In genomic region chr14:51443195-51444018, GRCh38 we compare ENCODE assay signal across 18 cellular contexts.
DNase-seq lines count a peak whose midpoint lies in the region; ATAC-seq and TF ChIP-seq lines count a peak whose summit lies in the region.
"Had no signal": no experiment of that assay in that cellular context is flagged by ENCODE, and none has a peak within 500 bp of the region (broad histone marks: within the 10 kb centered on the region; RNA-seq: fewer than 3 reads in every experiment).

No MANE protein-coding gene starts in this region.

- H3K36me3 Mint-ChIP-seq in GM23338 (ENCODE audit: low read depth): no peaks in the 10 kb centered on the region
- H3K36me3 Mint-ChIP-seq: activated naive CD8-positive, alpha-beta T cell treated with anti-CD3 and anti-CD28 coated beads, Interleukin-2, amount 10 ng/mL, durations not matched to agents 7 days and 5 days had no signal

- TSS peak; percentile 35 for BruUV-seq in mammary epithelial cell (replicated peaks; lab: Mats Ljungman, UMichigan)

- intact Hi-C loops in mammary epithelial cell (cut with micrococcal nuclease) (loop anchor here (2.0 kb wide), 2 partner anchors 15 to 89 kb away; no protein-coding TSS in a partner anchor), upper lobe of right lung (cut with DNase I) (no loop called here)

- H3K9me2 ChIP-seq in GM23338 (ENCODE audit: insufficient read depth): peaks cover 11% of the 10 kb centered on the region; the same call in 1 of the 2 replicates

- H3K4me1 ChIP-seq in mammary epithelial cell (ENCODE audit: insufficient read depth, low read length): peaks cover 44% of the 10 kb centered on the region
- peaks cover 5% of the 10 kb centered on the region for H3K4me1 ChIP-seq in mesenchymal stem cell (ENCODE audit: control insufficient read depth, insufficient read depth, low read depth, low read length)
- peaks cover 10% of the 10 kb centered on the region; the same call in 1 of the 2 replicates for H3K4me1 ChIP-seq in GM23338 (ENCODE audit: insufficient read depth)
- peaks cover 5% of the 10 kb centered on the region for H3K4me1 ChIP-seq in upper lobe of right lung
- H3K4me1 ChIP-seq: colonic mucosa had no signal

- H3K4me3 Mint-ChIP-seq in GM23338: no peak overlapping the region
- H3K4me3 Mint-ChIP-seq: activated CD4-positive, alpha-beta T cell treated with anti-CD3 and anti-CD28 coated beads, Interleukin-2, amount 10 ng/mL, durations not matched to agents 24 days and 14 days; activated naive CD8-positive, alpha-beta T cell treated with anti-CD3 and anti-CD28 coated beads, Interleukin-2, amount 10 ng/mL, durations not matched to agents 7 days and 5 days; activated T-cell treated with anti-CD3 and anti-CD28 coated beads, Interleukin-2, amount 50 U/mL, for 4 hours; H9 had no signal

- TF ChIP-seq CTCF in mammary epithelial cell (conservative IDR thresholded peaks at IDR 0.05 in 1 of 2, IDR thresholded peaks at IDR 0.05 in 1 of 2; ENCODE audit: extremely low read depth in 1 of 2, insufficient read depth in 1 of 2, low read depth in 1 of 2, low read length in 2 of 2) (no peak), GM23338 (conservative IDR thresholded peaks at IDR 0.05; ENCODE audit: low read depth in 2 of 2) (no peak), upper lobe of right lung (IDR thresholded peaks at IDR 0.05) (no peak)

- H2BK5ac ChIP-seq in mesenchymal stem cell (ENCODE audit: low read depth, low read length, poor library complexity, severe bottlenecking): peak overlapping the region; percentile 69

- peak overlapping the region; percentile 89 to 91 for H3K18ac ChIP-seq in mesenchymal stem cell (ENCODE audit: low read depth in 1 of 2, low read length in 2 of 2)

- peak overlapping the region; percentile 91 for H2AK5ac ChIP-seq in mesenchymal stem cell (ENCODE audit: low read length, severe bottlenecking)

- peak overlapping the region; percentile 83 to 88 for H3K4ac ChIP-seq in mesenchymal stem cell (ENCODE audit: low read depth in 1 of 2, low read length in 2 of 2)

- H3K9me3 Mint-ChIP-seq in GM23338: no peaks in the 10 kb centered on the region
- H3K9me3 Mint-ChIP-seq: activated CD4-positive, alpha-beta T cell treated with anti-CD3 and anti-CD28 coated beads, Interleukin-2, amount 10 ng/mL, durations not matched to agents 24 days and 14 days; activated naive CD8-positive, alpha-beta T cell treated with anti-CD3 and anti-CD28 coated beads, Interleukin-2, amount 10 ng/mL, durations not matched to agents 7 days and 5 days; activated T-cell treated with anti-CD3 and anti-CD28 coated beads, Interleukin-2, amount 50 U/mL, for 4 hours; H9 had no signal

- peak overlapping the region; percentile 90 to 97 for H2BK12ac ChIP-seq in mesenchymal stem cell (ENCODE audit: low read length in 2 of 2)

- no peaks in the 10 kb centered on the region for H3K36me3 ChIP-seq in mammary epithelial cell (ENCODE audit: insufficient read depth, low read length)
- H3K36me3 ChIP-seq in mesenchymal stem cell (ENCODE audit: control insufficient read depth in 1 of 2, insufficient read depth in 2 of 2, low read depth in 1 of 2, low read length in 2 of 2): no peaks in the 10 kb centered on the region
- no peaks in the 10 kb centered on the region for H3K36me3 ChIP-seq in GM23338 (ENCODE audit: insufficient read depth)
- no peaks in the 10 kb centered on the region for H3K36me3 ChIP-seq in upper lobe of right lung
- H3K36me3 ChIP-seq: colonic mucosa had no signal

- H3K27me3 ChIP-seq in mammary epithelial cell (ENCODE audit: insufficient read depth, low read length): no peaks in the 10 kb centered on the region
- H3K27me3 ChIP-seq in mesenchymal stem cell (ENCODE audit: control insufficient read depth in 1 of 2, insufficient read depth in 1 of 2, low read length in 2 of 2): no peaks in the 10 kb centered on the region
- no peaks in the 10 kb centered on the region for H3K27me3 ChIP-seq in GM23338 (ENCODE audit: insufficient read depth)
- H3K27me3 ChIP-seq in upper lobe of right lung: no peaks in the 10 kb centered on the region
- H3K27me3 ChIP-seq: colonic mucosa had no signal

- peaks cover 2% of the 10 kb centered on the region for H3K79me1 ChIP-seq in mesenchymal stem cell (replicated peaks; ENCODE audit: low read length, poor library complexity, severe bottlenecking)

- H3K4me3 ChIP-seq in mammary epithelial cell (replicated peaks in 1 of 3; ENCODE audit: insufficient read depth in 1 of 3, low read depth in 2 of 3, low read length in 3 of 3) (no peak overlapping the region), mesenchymal stem cell (ENCODE audit: insufficient read depth in 1 of 2, low read depth in 1 of 2, low read length in 2 of 2) (no peak overlapping the region), GM23338 (no peak overlapping the region), upper lobe of right lung (no peak overlapping the region)
- H3K4me3 ChIP-seq: colonic mucosa, skin epidermis had no signal

- CTCF ChIA-PET in mammary epithelial cell (lab: Charles Lee; ENCODE audit: low non-redundant PET): interaction anchor here (0.6 to 0.7 kb wide), 3 partner anchors 52 to 615 kb away, joined by 3 to 4 read pairs (median 3); no protein-coding TSS in a partner anchor

- H3K23ac ChIP-seq in mesenchymal stem cell (ENCODE audit: low read length in 2 of 2): peak overlapping the region; percentile 37 to 83

- H3K27ac ChIP-seq in mammary epithelial cell (ENCODE audit: insufficient read depth, low read depth, low read length) (peak overlapping the region; percentile 89), mesenchymal stem cell (ENCODE audit: low read length, poor library complexity, severe bottlenecking) (peak overlapping the region; percentile 93), GM23338 (ENCODE audit: low read depth) (no peak overlapping the region), upper lobe of right lung (no peak overlapping the region)
- H3K27ac ChIP-seq: colonic mucosa, KMS-11 had no signal

- H3K14ac ChIP-seq in mesenchymal stem cell (ENCODE audit: low read length in 2 of 2): no peak overlapping the region

- H2BK120ac ChIP-seq in mesenchymal stem cell (ENCODE audit: low read depth, low read length): peak overlapping the region; percentile 91

- DNase-seq in AG08395 (ENCODE audit: low spot score) (peak; percentile 13), NCI-H1694 treated with DMSO at 0.1 percent for 48 hours (lab: John Stamatoyannopoulos, UW) (peak; percentile 89), mammary epithelial cell (no peak), mesenchymal stem cell (no peak), NCI-H2227 treated with DMSO at 0.1 percent for 48 hours (lab: John Stamatoyannopoulos, UW) (no peak), GM23338 (ENCODE audit: low spot score) (no peak), upper lobe of right lung (no peak)
- DNase-seq: activated CD4-positive, alpha-beta T cell treated with anti-CD3 and anti-CD28 coated beads, Interleukin-2, amount 10 ng/mL, durations not matched to agents 24 days and 14 days; activated naive CD8-positive, alpha-beta T cell treated with anti-CD3 and anti-CD28 coated beads, Interleukin-2, amount 10 ng/mL, durations not matched to agents 7 days and 5 days; activated T-cell treated with anti-CD3 and anti-CD28 coated beads, Interleukin-2, amount 50 U/mL, for 4 hours; colonic mucosa; H9; NCI-H69; stimulated activated naive CD4-positive, alpha-beta T cell; T-helper 9 cell had no signal

- no peaks in the 10 kb centered on the region for H4K20me1 ChIP-seq in mammary epithelial cell (ENCODE audit: insufficient read depth, low read length)
- H4K20me1 ChIP-seq in GM23338 (replicated peaks; ENCODE audit: insufficient read depth): no peaks in the 10 kb centered on the region; the same call in 1 of the 2 replicates

- 76% methylated on average over 4 of the region's 5 CpGs for WGBS in mammary epithelial cell (ENCODE audit: low coverage, missing lambda C conversion rate)
- WGBS in mesenchymal stem cell: 64% methylated on average over 5 of the region's 5 CpGs

- H4K91ac ChIP-seq in mesenchymal stem cell (ENCODE audit: low read length): peak overlapping the region; percentile 82

- no peak for ATAC-seq in GM19463 (IDR thresholded peaks at IDR 0.05; ENCODE audit: unreplicated experiment)
- no peak for ATAC-seq in GM23338
- no peak for ATAC-seq in upper lobe of right lung
- ATAC-seq: activated T-cell treated with anti-CD3 and anti-CD28 coated beads, Interleukin-2, amount 50 U/mL, for 4 hours had no signal

- no peak overlapping the region for H3K27ac Mint-ChIP-seq in GM23338
- H3K27ac Mint-ChIP-seq: activated CD4-positive, alpha-beta T cell treated with anti-CD3 and anti-CD28 coated beads, Interleukin-2, amount 10 ng/mL, durations not matched to agents 24 days and 14 days; activated naive CD8-positive, alpha-beta T cell treated with anti-CD3 and anti-CD28 coated beads, Interleukin-2, amount 10 ng/mL, durations not matched to agents 7 days and 5 days; H9 had no signal

- no peaks in the 10 kb centered on the region for H3F3A ChIP-seq in GM23338 (replicated peaks; ENCODE audit: low read depth)

- H3K4me2 ChIP-seq in mammary epithelial cell (ENCODE audit: insufficient read depth, low read depth, low read length) (peak overlapping the region; percentile 6), mesenchymal stem cell (ENCODE audit: low read length, poor library complexity, severe bottlenecking) (no peak overlapping the region), GM23338 (no peak overlapping the region)
- H3K4me2 ChIP-seq: KMS-11 had no signal

- H3K9me3 ChIP-seq in mammary epithelial cell (replicated peaks; ENCODE audit: insufficient read depth, low read length) (no peaks in the 10 kb centered on the region), mesenchymal stem cell (ENCODE audit: control insufficient read depth, low read length) (no peaks in the 10 kb centered on the region), upper lobe of right lung (no peaks in the 10 kb centered on the region)
- H3K9me3 ChIP-seq: colonic mucosa had no signal

- peak overlapping the region; percentile 73 for H4K8ac ChIP-seq in mesenchymal stem cell (ENCODE audit: low read length)

- H3K9ac ChIP-seq in mammary epithelial cell (ENCODE audit: insufficient read depth, low read length) (peak overlapping the region; percentile 44), mesenchymal stem cell (ENCODE audit: low read length) (peak overlapping the region; percentile 79)
- H3K9ac ChIP-seq: KMS-11 had no signal

- H3K79me2 ChIP-seq in mammary epithelial cell (ENCODE audit: insufficient read depth, low read length): no peaks in the 10 kb centered on the region
- no peaks in the 10 kb centered on the region for H3K79me2 ChIP-seq in GM23338 (replicated peaks; ENCODE audit: insufficient read depth)

- H2AFZ ChIP-seq in mammary epithelial cell (ENCODE audit: low read depth, low read length): peak overlapping the region; percentile 29
- H2AFZ ChIP-seq in mesenchymal stem cell (ENCODE audit: low read depth, low read length): no peak overlapping the region
- H2AFZ ChIP-seq in GM23338: no peak overlapping the region

- dilution Hi-C loops in mammary epithelial cell (cut with HindIII; ENCODE audit: low sequenced_read_pairs): loop anchor here (5.0 kb wide), 1 partner anchor 36 kb away; no protein-coding TSS in a partner anchor

- in situ Hi-C loops in mammary epithelial cell (cut with MboI; ENCODE audit: low sequenced_read_pairs in 2 of 2): no loop called here

- H3K4me1 Mint-ChIP-seq in GM23338: peaks cover 4% of the 10 kb centered on the region
- H3K4me1 Mint-ChIP-seq: activated CD4-positive, alpha-beta T cell treated with anti-CD3 and anti-CD28 coated beads, Interleukin-2, amount 10 ng/mL, durations not matched to agents 24 days and 14 days; activated naive CD8-positive, alpha-beta T cell treated with anti-CD3 and anti-CD28 coated beads, Interleukin-2, amount 10 ng/mL, durations not matched to agents 7 days and 5 days had no signal

- no peak overlapping the region for H2BK15ac ChIP-seq in mesenchymal stem cell (ENCODE audit: low read depth, poor library complexity, severe bottlenecking)

- H3K27me3 Mint-ChIP-seq in GM23338 (ENCODE audit: insufficient read depth, low read depth, poor library complexity): no peaks in the 10 kb centered on the region

Comparison
In these comparisons a context has a peak if more than half of its experiments do, and no peak if none do; other contexts are left out.
1. DNase-seq: peak in AG08395 (single experiment) and NCI-H1694 treated with DMSO at 0.1 percent for 48 hours (single experiment); none in mammary epithelial cell (single experiment), mesenchymal stem cell (single experiment), NCI-H2227 treated with DMSO at 0.1 percent for 48 hours (single experiment), GM23338 (single experiment) and upper lobe of right lung (single experiment).
2. H3K27ac ChIP-seq: peak in mammary epithelial cell (single experiment) and mesenchymal stem cell (single experiment); none in GM23338 (single experiment) and upper lobe of right lung (single experiment).